ENCODE assay signal across 8 cellular contexts in the genomic region with DNA sequence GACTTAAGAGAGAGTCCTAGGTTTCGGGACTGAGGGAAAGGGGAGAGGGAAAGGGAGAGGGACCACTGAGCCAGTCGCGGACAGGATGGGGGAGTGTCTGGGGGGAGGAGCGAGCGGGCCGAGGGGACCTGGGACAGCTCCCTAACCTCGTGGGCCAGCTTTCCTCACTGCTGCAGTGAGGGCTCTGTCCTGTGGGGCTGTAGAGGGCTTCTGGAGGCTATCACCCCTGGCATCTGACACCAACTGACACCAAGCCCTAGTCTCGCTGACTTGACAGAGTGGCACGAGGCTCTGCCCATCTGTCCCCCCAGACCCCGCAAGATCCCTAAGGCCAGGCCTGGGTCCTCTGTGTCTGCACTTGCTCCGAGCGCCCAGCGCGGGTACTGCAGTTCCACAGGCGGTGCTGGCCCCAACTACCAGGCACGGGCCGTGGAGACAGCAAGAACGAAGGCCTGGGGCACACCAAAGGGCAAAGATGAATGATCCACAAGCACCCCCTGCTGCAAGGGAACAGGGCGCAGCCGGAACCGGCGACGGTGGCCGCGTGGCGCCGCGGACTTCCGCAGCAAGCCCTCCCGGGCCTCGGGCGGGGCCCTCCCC. TPM values are rescaled to one million over a fixed set of nuclear protein-coding genes. Genes with fewer than 3 reads are reported as not detected.
A peak's percentile ranks its signal among the peaks of the same experiment; 100 is the strongest.
DNase-seq lines count a peak whose midpoint lies in the region; ATAC-seq, FAIRE-seq and TF ChIP-seq lines count a peak whose summit lies in the region.

No MANE protein-coding gene starts in this region.

- H3K4me1 ChIP-seq in endothelial cell of umbilical vein (ENCODE audit: control insufficient read depth, extremely low read depth, insufficient read depth, low read length) (peaks cover 7% of the 10 kb centered on the region), uterus (peaks cover 0 to under 1% of the 10 kb centered on the region in 2 donors)

- H3K9me1 ChIP-seq in endothelial cell of umbilical vein (replicated peaks; ENCODE audit: control insufficient read depth, extremely low read depth, insufficient read depth, low read length): no peaks in the 10 kb centered on the region

- H3K27me3 ChIP-seq in endothelial cell of umbilical vein (ENCODE audit: control insufficient read depth in 2 of 2, insufficient read depth in 2 of 2, low read length in 2 of 2): no peaks in the 10 kb centered on the region
- H3K27me3 ChIP-seq in uterus: no peaks in the 10 kb centered on the region

- peak; percentile 36 for DNase-seq in Calu3
- DNase-seq in endothelial cell of umbilical vein (ENCODE audit: low read depth, low spot score): peak; percentile 32
- DNase-seq in naive B cell: no peak
- DNase-seq in uterus: no peak
- no peak for DNase-seq in HTR-8/SVneo (ENCODE audit: insufficient read length, low spot score)

- H3K27me3 Mint-ChIP-seq in Calu3 (ENCODE audit: unreplicated experiment) (peaks cover 22% of the 10 kb centered on the region), naive B cell (no peaks in the 10 kb centered on the region)
- H3K27me3 Mint-ChIP-seq in T-helper 1 cell treated with Interleukin-12 subunit alpha and Interleukin-12 subunit beta and Interleukin-4 antibody, amounts not matched to agents 30 μg/mL and 1 μg/mL, for 36 hours (ENCODE audit: low read depth): peaks cover 3% of the 10 kb centered on the region

- H3K36me3 ChIP-seq in endothelial cell of umbilical vein (ENCODE audit: control insufficient read depth in 2 of 2, extremely low read depth in 1 of 2, insufficient read depth in 2 of 2, low read length in 2 of 2) (no peaks in the 10 kb centered on the region), uterus (no peaks in the 10 kb centered on the region)

- TF ChIP-seq POLR2A in endothelial cell of umbilical vein (IDR thresholded peaks at IDR 0.05; ENCODE audit: low read depth, low read length) (no peak), uterus (IDR thresholded peaks at IDR 0.05) (no peak)

- FAIRE-seq in endothelial cell of umbilical vein (lab: Jason Lieb, UNC) (peak; percentile 65), HTR-8/SVneo (lab: Jason Lieb, UNC) (no peak)

- intact Hi-C loops in Calu3 (cut with micrococcal nuclease; ENCODE audit: unreplicated experiment) (no loop called here), endothelial cell of umbilical vein (cut with micrococcal nuclease) (loop anchor here (1.0 kb wide), 2 partner anchors 37 to 511 kb away; no protein-coding TSS in a partner anchor), uterus (cut with DNase I; ENCODE audit: low total_unique reads) (no loop called here)

- peak overlapping the region; percentile 79 for H2AFZ ChIP-seq in endothelial cell of umbilical vein (ENCODE audit: low read depth, low read length)

- POLR2A ChIA-PET in endothelial cell of umbilical vein (lab: Charles Lee): interaction anchor here (0.5 to 2.2 kb wide), 2 partner anchors 26 to 43 kb away, joined by 4 to 9 read pairs; a partner anchor contains a TSS

- TF ChIP-seq CTCF in Calu3 (IDR thresholded peaks at IDR 0.05; ENCODE audit: unreplicated experiment) (peak; percentile 23), endothelial cell of umbilical vein (IDR thresholded peaks at IDR 0.05; ENCODE audit: extremely low read depth in 1 of 2, insufficient read depth in 1 of 2, low read depth in 1 of 2, low read length in 2 of 2) (peak; percentile 9 to 16), uterus (IDR thresholded peaks at IDR 0.05) (no peak)

- H3K36me3 Mint-ChIP-seq in Calu3 (ENCODE audit: insufficient read depth, unreplicated experiment) (peaks cover 13% of the 10 kb centered on the region), naive B cell (peaks cover 0 to 7% of the 10 kb centered on the region in 2 donors)
- H3K36me3 Mint-ChIP-seq in T-helper 1 cell treated with Interleukin-12 subunit alpha and Interleukin-12 subunit beta and Interleukin-4 antibody, amounts not matched to agents 30 μg/mL and 1 μg/mL, for 36 hours (ENCODE audit: low read depth): no peaks in the 10 kb centered on the region

- no peaks in the 10 kb centered on the region for H3K4me1 Mint-ChIP-seq in Calu3 (ENCODE audit: low read depth, unreplicated experiment)
- H3K4me1 Mint-ChIP-seq in T-helper 1 cell treated with Interleukin-12 subunit alpha and Interleukin-12 subunit beta and Interleukin-4 antibody, amounts not matched to agents 30 μg/mL and 1 μg/mL, for 36 hours (ENCODE audit: low read depth): peaks cover 5% of the 10 kb centered on the region
- peaks cover 6 to 22% (median 13%) of the 10 kb centered on the region in 3 donors for H3K4me1 Mint-ChIP-seq in naive B cell

- H3K79me2 ChIP-seq in endothelial cell of umbilical vein (ENCODE audit: control insufficient read depth, insufficient read depth, low read length): peaks cover 4% of the 10 kb centered on the region

- peak overlapping the region; percentile 85 for H3K4me2 ChIP-seq in endothelial cell of umbilical vein (ENCODE audit: insufficient read depth, low read length)

- H3K27ac Mint-ChIP-seq in Calu3 (ENCODE audit: unreplicated experiment): peak overlapping the region; percentile 23
- peak overlapping the region; percentile 73 for H3K27ac Mint-ChIP-seq in T-helper 1 cell treated with Interleukin-12 subunit alpha and Interleukin-12 subunit beta and Interleukin-4 antibody, amounts not matched to agents 30 μg/mL and 1 μg/mL, for 36 hours
- peak overlapping the region in 1 of 6 donors; percentile 70 for H3K27ac Mint-ChIP-seq in naive B cell

- dilution Hi-C loops in endothelial cell of umbilical vein (cut with MboI; ENCODE audit: extremely low pct_ligation_motif_present, low sequenced_read_pairs): no loop called here

- TSS peak; percentile 50 for BruUV-seq in Calu3 (replicated peaks; lab: Mats Ljungman, UMichigan)
- TSS peak; percentile 57 for BruUV-seq in endothelial cell of umbilical vein (replicated peaks; lab: Mats Ljungman, UMichigan)

- H3K4me3 Mint-ChIP-seq in Calu3 (ENCODE audit: low read depth, unreplicated experiment) (peak overlapping the region; percentile 73), naive B cell (peak overlapping the region; percentile 74 to 92 (median 84))
- H3K4me3 Mint-ChIP-seq in T-helper 1 cell treated with Interleukin-12 subunit alpha and Interleukin-12 subunit beta and Interleukin-4 antibody, amounts not matched to agents 30 μg/mL and 1 μg/mL, for 36 hours: peak overlapping the region; percentile 82

- H3K9ac ChIP-seq in endothelial cell of umbilical vein (replicated peaks; ENCODE audit: extremely low read depth, insufficient read depth, low read length): peak overlapping the region; percentile 69

- CTCF ChIA-PET in Calu3 (lab: Charles Lee) (interaction anchor here (0.6 to 1.0 kb wide), 2 partner anchors 9 to 14 kb away, joined by 3 to 4 read pairs; no protein-coding TSS in a partner anchor), endothelial cell of umbilical vein (lab: Charles Lee) (interaction anchor here (0.6 to 6.8 kb wide), 15 partner anchors 9 to 528 kb away, joined by 3 to 189 read pairs (median 7); a partner anchor contains a TSS)

- H3K9me3 ChIP-seq in endothelial cell of umbilical vein (replicated peaks; ENCODE audit: control insufficient read depth, insufficient read depth, low read length) (no peaks in the 10 kb centered on the region), uterus (no peaks in the 10 kb centered on the region)

- no peaks in the 10 kb centered on the region for H4K20me1 ChIP-seq in endothelial cell of umbilical vein (replicated peaks; ENCODE audit: control insufficient read depth, extremely low read depth, insufficient read depth, low read length)

- ATAC-seq in GM19395 (IDR thresholded peaks at IDR 0.05; ENCODE audit: unreplicated experiment) (peak; percentile 43), HG03354 (IDR thresholded peaks at IDR 0.05; ENCODE audit: poor library complexity, severe bottlenecking, unreplicated experiment) (peak; percentile 47), naive B cell (ENCODE audit: low read depth in 2 of 2) (peak; percentile 46 to 51)

- H3K9me3 Mint-ChIP-seq in Calu3 (ENCODE audit: low read depth, unreplicated experiment): no peaks in the 10 kb centered on the region
- H3K9me3 Mint-ChIP-seq in T-helper 1 cell treated with Interleukin-12 subunit alpha and Interleukin-12 subunit beta and Interleukin-4 antibody, amounts not matched to agents 30 μg/mL and 1 μg/mL, for 36 hours: no peaks in the 10 kb centered on the region
- H3K9me3 Mint-ChIP-seq in naive B cell: peaks cover 0 to 1% (median 0%) of the 10 kb centered on the region in 7 donors

- H3K27ac ChIP-seq in endothelial cell of umbilical vein (ENCODE audit: insufficient read depth, low read depth, low read length) (peak overlapping the region; percentile 53), uterus (peak overlapping the region; percentile 41 to 70)

- H3K4me3 ChIP-seq in endothelial cell of umbilical vein (replicated peaks in 1 of 3; ENCODE audit: insufficient read depth in 1 of 3, low read depth in 1 of 3, low read length in 3 of 3) (peak overlapping the region; percentile 61 to 73 (median 64)), uterus (peak overlapping the region; percentile 55 to 65)

RNA-seq across cellular contexts. Expression of a gene that starts 0.5 kb away (rescaled TPM):
- total RNA-seq in Calu3 (2022) (38.6 and 40.7 TPM in 2 replicates), endothelial cell of umbilical vein (30.6 and 46.4 TPM in 2 replicates), uterus (10 to 100 TPM in 3 of 4 donors, 1 to 10 TPM in 1; 5.1 to 34.4 (median 27.1) TPM)
- polyA plus RNA-seq in endothelial cell of umbilical vein (31.0 and 33.4 TPM in 2 replicates), naive B cell (ENCODE audit: low read depth in 6 of 6) (10 to 100 TPM; 16.0 to 30.6 (median 19.3) TPM)
- 28.1 and 34.5 TPM in 2 replicates for polyA plus RNA-seq in endothelial cell of umbilical vein (2011; cell fraction: cytosol; rRNA removed)
- 76.6 and 103 TPM in 2 replicates for polyA plus RNA-seq in endothelial cell of umbilical vein (2011; cell fraction: nucleus; rRNA removed)
- 23.4 and 27.4 TPM in 2 replicates for polyA plus RNA-seq in endothelial cell of umbilical vein (2012)
- polyA minus RNA-seq in endothelial cell of umbilical vein: 16.4 and 29.5 TPM in 2 replicates
- 34.5 TPM for polyA minus RNA-seq in endothelial cell of umbilical vein (2011; cell fraction: cytosol; rRNA and poly(A)+ RNA removed)
- 10.4 and 11.6 TPM in 2 replicates for polyA minus RNA-seq in endothelial cell of umbilical vein (2011; cell fraction: nucleus; rRNA and poly(A)+ RNA removed)

RNA-seq across cellular contexts. Expression of a gene that starts 24.1 kb away (rescaled TPM):
- total RNA-seq in Calu3 (2022) (2.0 and 2.2 TPM in 2 replicates), endothelial cell of umbilical vein (0.82 and 1.9 TPM in 2 replicates), uterus (1 to 10 TPM in 3 of 4 donors, not detected in 1; 1.4 to 3.2 (median 2.9) TPM)
- polyA plus RNA-seq in endothelial cell of umbilical vein (0.99 and 1.9 TPM in 2 replicates), naive B cell (ENCODE audit: low read depth in 6 of 6) (1 to 10 TPM in 2 of 6 donors, under 1 TPM in 1, not detected in 3; 0.19 to 1.3 (median 1.3) TPM)
- polyA plus RNA-seq in endothelial cell of umbilical vein (2011; cell fraction: cytosol; rRNA removed): 0.09 and 0.23 TPM in 2 replicates
- 3.0 TPM in 2 replicates for polyA plus RNA-seq in endothelial cell of umbilical vein (2011; cell fraction: nucleus; rRNA removed)
- polyA plus RNA-seq in endothelial cell of umbilical vein (2012): 0.25 TPM in 1 of 2 replicates, not detected in the other
- 0.32 and 0.36 TPM in 2 replicates for polyA minus RNA-seq in endothelial cell of umbilical vein
- polyA minus RNA-seq in endothelial cell of umbilical vein (2011; cell fraction: cytosol; rRNA and poly(A)+ RNA removed): not detected
- polyA minus RNA-seq in endothelial cell of umbilical vein (2011; cell fraction: nucleus; rRNA and poly(A)+ RNA removed): 0.63 and 0.96 TPM in 2 replicates

RNA-seq across cellular contexts. Expression of a gene that starts 24.9 kb away (rescaled TPM):
- total RNA-seq in Calu3 (2022): not detected in 2 replicates
- 453 and 479 TPM in 2 replicates for total RNA-seq in endothelial cell of umbilical vein
- 879 and 880 TPM in 2 replicates for polyA plus RNA-seq in endothelial cell of umbilical vein
- 626 and 746 TPM in 2 replicates for polyA plus RNA-seq in endothelial cell of umbilical vein (2011; cell fraction: cytosol; rRNA removed)
- polyA plus RNA-seq in endothelial cell of umbilical vein (2011; cell fraction: nucleus; rRNA removed): 244 and 299 TPM in 2 replicates
- 316 and 701 TPM in 2 replicates for polyA plus RNA-seq in endothelial cell of umbilical vein (2012)
- polyA minus RNA-seq in endothelial cell of umbilical vein: 471 and 514 TPM in 2 replicates
- polyA minus RNA-seq in endothelial cell of umbilical vein (2011; cell fraction: cytosol; rRNA and poly(A)+ RNA removed): not detected
- 104 and 164 TPM in 2 replicates for polyA minus RNA-seq in endothelial cell of umbilical vein (2011; cell fraction: nucleus; rRNA and poly(A)+ RNA removed)
- not detected for polyA plus RNA-seq in naive B cell (ENCODE audit: low read depth in 6 of 6)
- total RNA-seq in uterus: 10 to 100 TPM; 36.8 to 91.5 (median 50.0) TPM

RNA-seq across cellular contexts. Expression of a gene that starts 47.5 kb away (rescaled TPM):
- not detected in 2 replicates for total RNA-seq in Calu3 (2022)
- total RNA-seq in endothelial cell of umbilical vein: 0.07 and 0.16 TPM in 2 replicates
- polyA plus RNA-seq in endothelial cell of umbilical vein: 0.01 and 0.02 TPM in 2 replicates
- polyA plus RNA-seq in endothelial cell of umbilical vein (2011; cell fraction: cytosol; rRNA removed): 0.01 TPM in 1 of 2 replicates, not detected in the other
- polyA plus RNA-seq in endothelial cell of umbilical vein (2011; cell fraction: nucleus; rRNA removed): 0.33 and 0.48 TPM in 2 replicates
- not detected in 2 replicates for polyA plus RNA-seq in endothelial cell of umbilical vein (2012)
- not detected in 2 replicates for polyA minus RNA-seq in endothelial cell of umbilical vein
- polyA minus RNA-seq in endothelial cell of umbilical vein (2011; cell fraction: cytosol; rRNA and poly(A)+ RNA removed): not detected
- 0.24 TPM in 1 of 2 replicates, not detected in the other for polyA minus RNA-seq in endothelial cell of umbilical vein (2011; cell fraction: nucleus; rRNA and poly(A)+ RNA removed)
- under 1 TPM in 1 of 6 donors, not detected in 5; 0.05 TPM for polyA plus RNA-seq in naive B cell (ENCODE audit: low read depth in 6 of 6)
- total RNA-seq in uterus: 1 to 10 TPM in 1 of 4 donors, under 1 TPM in 1, not detected in 2; 0.09 to 3.5 TPM

RNA-seq across cellular contexts. Expression of a gene that starts 58.6 kb away (rescaled TPM):
- total RNA-seq in Calu3 (2022) (0.19 and 0.22 TPM in 2 replicates), endothelial cell of umbilical vein (1.2 TPM in 2 replicates), uterus (1 to 10 TPM in 2 of 4 donors, under 1 TPM in 2; 0.26 to 2.4 (median 0.88) TPM)
- polyA plus RNA-seq in endothelial cell of umbilical vein (0.36 and 0.43 TPM in 2 replicates), naive B cell (ENCODE audit: low read depth in 6 of 6) (under 1 TPM in 3 of 6 donors, not detected in 3; 0.04 to 0.21 (median 0.09) TPM)
- 0.26 and 0.37 TPM in 2 replicates for polyA plus RNA-seq in endothelial cell of umbilical vein (2011; cell fraction: cytosol; rRNA removed)
- 0.94 and 1.0 TPM in 2 replicates for polyA plus RNA-seq in endothelial cell of umbilical vein (2011; cell fraction: nucleus; rRNA removed)
- polyA plus RNA-seq in endothelial cell of umbilical vein (2012): 1.4 and 1.8 TPM in 2 replicates
- 0.56 and 0.96 TPM in 2 replicates for polyA minus RNA-seq in endothelial cell of umbilical vein
- polyA minus RNA-seq in endothelial cell of umbilical vein (2011; cell fraction: cytosol; rRNA and poly(A)+ RNA removed): not detected
- polyA minus RNA-seq in endothelial cell of umbilical vein (2011; cell fraction: nucleus; rRNA and poly(A)+ RNA removed): 0.82 TPM in 2 replicates

Comparison
In these comparisons a context has a peak if more than half of its experiments do, and no peak if none do; other contexts are left out.
1. DNase-seq: peak in Calu3 (single experiment) and endothelial cell of umbilical vein (single experiment); none in naive B cell (single experiment), uterus (0 of 2) and HTR-8/SVneo (single experiment).
2. CTCF ChIP-seq: peak in Calu3 (single experiment) and endothelial cell of umbilical vein (2 of 2); none in uterus (0 of 4).
3. RNA of a gene that starts 24.9 kb away (total RNA-seq): 453 to 479 TPM in endothelial cell of umbilical vein and 36.8 to 91.5 TPM in uterus; not detected in Calu3; every median in the first group is over 10 times any median in the second.
4. Peak in every context shown above with its lines, with median percentiles within 50 percentile points of each other: H3K4me3 Mint-ChIP-seq and ATAC-seq.